In the genomic region with DNA sequence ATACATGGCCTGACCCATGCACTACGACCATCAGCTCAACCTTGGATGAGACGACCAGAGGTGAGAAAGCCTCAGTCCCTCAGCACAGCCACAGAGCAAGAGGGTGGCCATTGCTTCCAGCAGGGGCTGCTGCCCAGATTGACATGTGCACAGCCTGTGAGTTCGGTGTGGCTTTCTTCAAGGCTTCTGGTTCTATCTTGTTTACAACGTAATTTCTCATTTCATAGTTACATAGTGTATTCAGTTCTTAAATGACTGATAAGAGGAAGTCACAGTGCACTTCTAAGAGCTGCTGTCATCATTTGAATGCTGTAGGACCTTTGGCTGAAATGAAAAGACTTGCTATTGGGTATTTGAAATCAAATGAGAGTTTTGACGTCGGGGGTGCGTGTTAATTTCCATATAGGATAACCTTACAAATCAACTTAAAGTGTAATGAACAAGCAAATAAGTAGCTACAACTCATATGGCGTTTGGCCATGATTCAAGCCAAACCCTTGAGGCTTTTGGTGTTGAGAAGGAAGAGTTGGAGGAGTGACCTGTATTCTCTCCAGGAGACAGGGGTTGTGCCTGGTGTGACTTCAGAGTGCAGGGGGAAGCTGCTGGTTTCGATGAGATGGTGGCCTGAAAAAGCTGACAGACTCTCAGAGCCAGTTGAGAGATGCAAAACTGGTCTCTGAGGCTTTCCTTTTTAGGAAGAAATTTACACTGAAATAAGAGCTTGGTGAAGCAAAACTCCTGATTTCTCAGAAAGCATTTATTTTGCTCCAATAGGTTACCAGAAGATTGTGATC, we compare ENCODE assay signal across 13 cellular contexts. TPM values are rescaled to one million over a fixed set of nuclear protein-coding genes. Genes with fewer than 3 reads are reported as not detected.
DNase-seq lines count a peak whose midpoint lies in the region; ATAC-seq, FAIRE-seq and TF ChIP-seq lines count a peak whose summit lies in the region.
"Had no signal": no experiment of that assay in that cellular context is flagged by ENCODE, and none has a peak within 500 bp of the region (broad histone marks: within the 10 kb centered on the region; RNA-seq: fewer than 3 reads in every experiment).

No MANE protein-coding gene starts in this region.

- H3K4me3 Mint-ChIP-seq in IgD-negative memory B cell (peak overlapping the region in 3 of 4 donors; percentile 8 to 69 (median 18)), type B pancreatic cell (no peak overlapping the region)

- H3K36me3 Mint-ChIP-seq in IgD-negative memory B cell (no peaks in the 10 kb centered on the region), type B pancreatic cell (peaks cover 11% of the 10 kb centered on the region)

- H3K27me3 Mint-ChIP-seq in IgD-negative memory B cell (no peaks in the 10 kb centered on the region), type B pancreatic cell (no peaks in the 10 kb centered on the region)

- H3K4me1 Mint-ChIP-seq in IgD-negative memory B cell (peaks cover 13 to 22% (median 15%) of the 10 kb centered on the region in 3 donors), type B pancreatic cell (ENCODE audit: unreplicated experiment) (peaks cover 65% of the 10 kb centered on the region)

- DNase-seq in D721Med (ENCODE audit: insufficient read length, low spot score) = no peak
- no peak for DNase-seq in DMS53 (lab: John Stamatoyannopoulos, UW)
- no peak for DNase-seq in type B pancreatic cell (ENCODE audit: extremely low spot score, unreplicated experiment)
- no peak for DNase-seq in SIG-M5 (lab: John Stamatoyannopoulos, UW)
- no peak for DNase-seq in stimulated activated CD4-positive, alpha-beta T cell treated with anti-CD3 and anti-CD28 coated beads, Interleukin-2, amount 100 ng/mL, for 24 hours
- DNase-seq: effector memory CD4-positive, alpha-beta T cell; NCI-H1436 treated with DMSO at 0.1 percent for 48 hours; retina had no signal

- ATAC-seq in GM19025 (IDR thresholded peaks at IDR 0.05; ENCODE audit: low read depth, unreplicated experiment) (peak; percentile 83), HG02759 (IDR thresholded peaks at IDR 0.05; ENCODE audit: unreplicated experiment) (peak; percentile 85)
- ATAC-seq: HCT116 had no signal

- H3K27ac Mint-ChIP-seq in IgD-negative memory B cell = peak overlapping the region in 2 of 3 donors; percentile 93 to 94
- H3K27ac Mint-ChIP-seq in type B pancreatic cell = no peak overlapping the region

- TF ChIP-seq CTCF in D721Med (IDR thresholded peaks at IDR 0.05; ENCODE audit: insufficient read depth, missing control alignments) (no peak), type B pancreatic cell (conservative IDR thresholded peaks at IDR 0.05) (no peak)

- H3K9me3 Mint-ChIP-seq in IgD-negative memory B cell = no peaks in the 10 kb centered on the region
- H3K9me3 Mint-ChIP-seq in type B pancreatic cell = no peaks in the 10 kb centered on the region

- peak; percentile 87 for FAIRE-seq in D721Med (lab: Jason Lieb, UNC)
- FAIRE-seq: islet of Langerhans had no signal

RNA-seq across cellular contexts. Expression of gene TSHZ1, which starts 51.0 kb away (rescaled TPM):
- polyA plus RNA-seq in IgD-negative memory B cell = 3.5 TPM
- 21.8 and 79.9 TPM in 2 replicates for total RNA-seq in type B pancreatic cell (ENCODE audit: low replicate concordance)

RNA-seq across cellular contexts. Expression of gene PTGR3, which starts 52.7 kb away (rescaled TPM):
- polyA plus RNA-seq in IgD-negative memory B cell = 20.7 TPM
- 25.4 and 86.7 TPM in 2 replicates for total RNA-seq in type B pancreatic cell (ENCODE audit: low replicate concordance)
